In the genomic region with DNA sequence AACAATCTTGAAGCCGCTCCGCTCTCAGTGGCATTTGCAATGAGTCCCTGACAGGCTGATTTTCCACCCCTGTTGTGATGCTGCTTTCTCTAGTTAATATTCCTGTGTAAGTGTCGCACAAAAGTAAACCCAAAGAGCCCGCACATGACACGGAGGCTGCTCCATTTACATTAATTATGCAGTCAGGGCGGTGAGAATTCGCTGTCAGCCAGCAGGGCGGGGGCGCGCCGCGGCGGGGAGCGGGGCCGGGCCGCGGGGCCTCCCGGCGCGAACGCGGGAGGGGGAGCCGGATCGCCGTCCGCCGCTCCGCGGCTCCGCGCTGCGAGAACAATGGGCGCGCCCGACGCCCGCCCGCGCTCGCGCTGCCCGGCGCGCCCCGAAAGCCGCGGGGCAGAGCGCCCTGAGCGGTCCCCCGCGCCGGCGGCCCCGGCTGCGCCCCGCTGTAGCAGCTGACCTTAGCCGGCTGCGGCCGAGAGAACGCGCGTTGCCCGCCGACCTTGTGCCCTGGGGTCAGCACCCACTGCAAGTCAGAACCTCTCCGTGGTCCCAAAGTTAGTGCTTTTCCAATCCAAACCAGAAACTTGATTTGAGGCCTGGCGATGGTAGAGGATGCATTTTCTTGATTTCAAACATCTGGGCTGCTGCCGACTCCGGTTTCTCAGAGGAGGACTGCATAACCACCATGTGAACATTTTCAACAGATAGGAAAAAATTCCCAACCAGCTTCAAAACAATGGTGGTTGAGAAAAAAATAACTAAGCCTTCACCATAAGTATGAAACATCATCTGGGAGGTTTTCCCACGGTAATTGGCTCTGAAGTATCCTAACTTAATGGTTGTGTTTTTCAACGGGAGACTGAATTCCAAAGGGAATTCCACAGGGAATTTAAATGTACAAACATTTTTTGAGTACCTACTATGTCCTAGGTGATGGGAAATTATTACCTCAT, we compare ENCODE assay signal across 8 cellular contexts.
DNase-seq lines count a peak whose midpoint lies in the region; ATAC-seq and TF ChIP-seq lines count a peak whose summit lies in the region.

No MANE protein-coding gene starts in this region.

- H3K27ac Mint-ChIP-seq in CD8-positive, alpha-beta T cell = no peak overlapping the region
- no peak overlapping the region for H3K27ac Mint-ChIP-seq in natural killer cell treated with Interleukin-12 subunit alpha and Interleukin-12 subunit beta and Interleukin-15 and Interleukin-18, amount 100 ng/mL, for 72 hours

- TF ChIP-seq CTCF in CD8-positive, alpha-beta T cell (IDR thresholded peaks at IDR 0.05) = no peak
- TF ChIP-seq CTCF in OCI-LY7 (conservative IDR thresholded peaks at IDR 0.05; ENCODE audit: low read length) = no peak
- TF ChIP-seq CTCF in fibroblast of villous mesenchyme (IDR thresholded peaks at IDR 0.05; ENCODE audit: insufficient read depth, low read depth, low read length) = no peak
- TF ChIP-seq CTCF in suprapubic skin (IDR thresholded peaks at IDR 0.05) = no peak

- H3K9me2 ChIP-seq in OCI-LY7 (ENCODE audit: insufficient read depth, low read length) = no peaks in the 10 kb centered on the region

- peak overlapping the region; percentile 81 for H3K4me3 Mint-ChIP-seq in CD8-positive, alpha-beta T cell
- peak overlapping the region; percentile 85 for H3K4me3 Mint-ChIP-seq in natural killer cell treated with Interleukin-12 subunit alpha and Interleukin-12 subunit beta and Interleukin-15 and Interleukin-18, amount 100 ng/mL, for 72 hours

- peaks cover 13% of the 10 kb centered on the region; the same call in 1 of the 2 replicates for H4K20me1 ChIP-seq in OCI-LY7 (ENCODE audit: insufficient read depth, low read length)

- H3K79me2 ChIP-seq in OCI-LY7 (ENCODE audit: insufficient read depth, low read depth, low read length) = no peaks in the 10 kb centered on the region

- H3K36me3 ChIP-seq in CD8-positive, alpha-beta T cell (ENCODE audit: insufficient read depth, low read length) = no peaks in the 10 kb centered on the region
- no peaks in the 10 kb centered on the region for H3K36me3 ChIP-seq in H7 (replicated peaks; ENCODE audit: control insufficient read depth, insufficient read depth, low read length)
- no peaks in the 10 kb centered on the region for H3K36me3 ChIP-seq in OCI-LY7 (ENCODE audit: insufficient read depth, low read length)
- H3K36me3 ChIP-seq in suprapubic skin = no peaks in the 10 kb centered on the region

- H3K27me3 ChIP-seq in CD8-positive, alpha-beta T cell (ENCODE audit: insufficient read depth, low read length) = peaks cover 4% of the 10 kb centered on the region
- H3K27me3 ChIP-seq in H7 (ENCODE audit: control insufficient read depth, insufficient read depth, low read length) (no peaks in the 10 kb centered on the region; the same call in 1 of the 2 replicates), suprapubic skin (no peaks in the 10 kb centered on the region)

- no peaks in the 10 kb centered on the region for H3K9me3 ChIP-seq in CD8-positive, alpha-beta T cell (ENCODE audit: low read length)
- H3K9me3 ChIP-seq in OCI-LY7 (ENCODE audit: low read length) = no peaks in the 10 kb centered on the region
- no peaks in the 10 kb centered on the region for H3K9me3 ChIP-seq in suprapubic skin

- H3K4me1 ChIP-seq in CD8-positive, alpha-beta T cell (ENCODE audit: insufficient read depth, low read length) = peaks cover 5% of the 10 kb centered on the region
- no peaks in the 10 kb centered on the region for H3K4me1 ChIP-seq in OCI-LY7 (ENCODE audit: insufficient read depth, low read length, poor library complexity, severe bottlenecking)
- peaks cover 27% of the 10 kb centered on the region for H3K4me1 ChIP-seq in suprapubic skin

- no peak overlapping the region for H2AFZ ChIP-seq in OCI-LY7 (ENCODE audit: low read length)

- H3K4me2 ChIP-seq in OCI-LY7 (ENCODE audit: low read length) = peak overlapping the region; percentile 19; the same call in 1 of the 2 replicates

- 2% methylated on average over 44 of the region's 70 CpGs for WGBS in suprapubic skin

- H3K4me3 ChIP-seq in CD8-positive, alpha-beta T cell (ENCODE audit: low read depth, low read length) = peak overlapping the region; percentile 56
- H3K4me3 ChIP-seq in H7 (ENCODE audit: insufficient read depth, low read depth, low read length) (peak overlapping the region; percentile 52), OCI-LY7 (ENCODE audit: low read depth, low read length, poor library complexity, severe bottlenecking) (no peak overlapping the region), fibroblast of villous mesenchyme (ENCODE audit: low read depth, low read length) (peak overlapping the region; percentile 63), suprapubic skin (peak overlapping the region; percentile 59)

- no peak for TF ChIP-seq EP300 in suprapubic skin (IDR thresholded peaks at IDR 0.05)

- ATAC-seq in CD8-positive, alpha-beta T cell = peak; percentile 84
- peak; percentile 82 to 89 for ATAC-seq in natural killer cell treated with Interleukin-12 subunit alpha and Interleukin-12 subunit beta and Interleukin-15 and Interleukin-18, amount 100 ng/mL, for 72 hours
- no peak for ATAC-seq in GM18873 (IDR thresholded peaks at IDR 0.05; ENCODE audit: low FRiP score, unreplicated experiment)

- BruUV-seq in OCI-LY7 (replicated peaks; lab: Mats Ljungman, UMichigan) = no TSS peak

- no peaks in the 10 kb centered on the region for H3K9me3 Mint-ChIP-seq in CD8-positive, alpha-beta T cell
- no peaks in the 10 kb centered on the region for H3K9me3 Mint-ChIP-seq in natural killer cell treated with Interleukin-12 subunit alpha and Interleukin-12 subunit beta and Interleukin-15 and Interleukin-18, amount 100 ng/mL, for 72 hours

- H3K27ac ChIP-seq in CD8-positive, alpha-beta T cell (ENCODE audit: low read depth, low read length) = no peak overlapping the region
- H3K27ac ChIP-seq in OCI-LY7 (ENCODE audit: low read depth, low read length, poor library complexity, severe bottlenecking) (no peak overlapping the region), suprapubic skin (peak overlapping the region; percentile 69)

- intact Hi-C loops in CD8-positive, alpha-beta T cell (cut with DNase I, micrococcal nuclease) = loop anchor here in 1 of 2 experiments (5.0 kb wide), 2 partner anchors 62 to 132 kb away; no protein-coding TSS in a partner anchor
- intact Hi-C loops in OCI-LY7 (cut with micrococcal nuclease; ENCODE audit: unreplicated experiment) = no loop called here

- H3K4me1 Mint-ChIP-seq in CD8-positive, alpha-beta T cell (ENCODE audit: low read depth) = peaks cover 12% of the 10 kb centered on the region
- H3K4me1 Mint-ChIP-seq in natural killer cell treated with Interleukin-12 subunit alpha and Interleukin-12 subunit beta and Interleukin-15 and Interleukin-18, amount 100 ng/mL, for 72 hours (ENCODE audit: low read depth in 2 of 2) = peaks cover 8 to 10% of the 10 kb centered on the region in 2 donors

- H3K36me3 Mint-ChIP-seq in CD8-positive, alpha-beta T cell = no peaks in the 10 kb centered on the region
- no peaks in the 10 kb centered on the region for H3K36me3 Mint-ChIP-seq in natural killer cell treated with Interleukin-12 subunit alpha and Interleukin-12 subunit beta and Interleukin-15 and Interleukin-18, amount 100 ng/mL, for 72 hours

- POLR2A ChIA-PET in CD8-positive, alpha-beta T cell (lab: Charles Lee) = interaction anchor here (0.6 kb wide), 1 partner anchor 862 kb away, joined by 3 read pairs; no protein-coding TSS in a partner anchor
- POLR2A ChIA-PET in OCI-LY7 (lab: Charles Lee) = no interaction called here

- H3K27me3 Mint-ChIP-seq in CD8-positive, alpha-beta T cell (ENCODE audit: low read depth) = peaks cover 24% of the 10 kb centered on the region
- H3K27me3 Mint-ChIP-seq in natural killer cell treated with Interleukin-12 subunit alpha and Interleukin-12 subunit beta and Interleukin-15 and Interleukin-18, amount 100 ng/mL, for 72 hours = peaks cover 10 to 11% of the 10 kb centered on the region in 2 donors

- TF ChIP-seq POLR2A in suprapubic skin (IDR thresholded peaks at IDR 0.05) = no peak

- peak in 6 of 7 experiments; percentile 6 to 58 (median 33) for DNase-seq in CD8-positive, alpha-beta T cell
- DNase-seq in H7 (peak; percentile 81), OCI-LY7 (ENCODE audit: low spot score) (no peak), fibroblast of villous mesenchyme (ENCODE audit: low read depth) (peak; percentile 57), suprapubic skin (ENCODE audit: low spot score in 2 of 2) (peak in 1 of 2 donors; percentile 75)
- DNase-seq in activated effector memory CD4-positive, alpha-beta T cell treated with anti-CD3 and anti-CD28 coated beads, Interleukin-2, amount 50 U/mL, for 16 hours = peak; percentile 76
- no peak for DNase-seq in natural killer cell treated with Interleukin-12 subunit alpha and Interleukin-12 subunit beta and Interleukin-15 and Interleukin-18, amount 100 ng/mL, for 72 hours (ENCODE audit: low spot score)

- CTCF ChIA-PET in CD8-positive, alpha-beta T cell (lab: Charles Lee) = no interaction called here
- CTCF ChIA-PET in OCI-LY7 (lab: Charles Lee; ENCODE audit: unreplicated experiment) = no interaction called here

Comparison
In these comparisons a context has a peak if more than half of its experiments do, and no peak if none do; other contexts are left out.
1. DNase-seq: peak in CD8-positive, alpha-beta T cell (6 of 7), H7 (single experiment), activated effector memory CD4-positive, alpha-beta T cell treated with anti-CD3 and anti-CD28 coated beads, Interleukin-2, amount 50 U/mL, for 16 hours (single experiment) and fibroblast of villous mesenchyme (single experiment); none in OCI-LY7 (single experiment) and natural killer cell treated with Interleukin-12 subunit alpha and Interleukin-12 subunit beta and Interleukin-15 and Interleukin-18, amount 100 ng/mL, for 72 hours (single experiment).